Comparison of ENCODE assay signal across 8 cellular contexts in genomic region chr4:212438-213174, GRCh38.
DNase-seq lines count a peak whose midpoint lies in the region; ATAC-seq and TF ChIP-seq lines count a peak whose summit lies in the region.

No MANE protein-coding gene starts in this region.

- peak overlapping the region; percentile 61 to 71 for H3K4me3 ChIP-seq in cardiac fibroblast (replicated peaks in 1 of 2; ENCODE audit: low read depth in 2 of 2, low read length in 2 of 2)
- H3K4me3 ChIP-seq in iPS-20b (ENCODE audit: low read length): peak overlapping the region; percentile 70; the same call in 1 of the 2 replicates

- H3K9ac ChIP-seq in iPS-20b (ENCODE audit: low read depth, low read length): peak overlapping the region; percentile 66; the same call in 1 of the 2 replicates

- no peaks in the 10 kb centered on the region for H3K36me3 ChIP-seq in iPS-20b (ENCODE audit: insufficient read depth, low read depth, low read length)

- no peaks in the 10 kb centered on the region for H3K4me1 ChIP-seq in iPS-20b (ENCODE audit: insufficient read depth, low read length)

- peaks cover 74% of the 10 kb centered on the region for H3K9me3 ChIP-seq in iPS-20b (ENCODE audit: insufficient read depth, low read depth, low read length)

- no peak overlapping the region for H3K27ac ChIP-seq in iPS-20b (ENCODE audit: low read length)

- DNase-seq in cardiac fibroblast (ENCODE audit: low read depth in 2 of 2) (peak; percentile 83 to 92), retina (peak; percentile 90), NCI-H2081 treated with DMSO at 0.1 percent for 48 hours (lab: John Stamatoyannopoulos, UW) (no peak), HCEC 1CT (no peak), DMS153 (lab: John Stamatoyannopoulos, UW) (no peak)

- TF ChIP-seq CTCF in cardiac fibroblast (IDR thresholded peaks at IDR 0.05; ENCODE audit: low read depth, low read length): no peak

- peak; percentile 68 for ATAC-seq in HG03342 (IDR thresholded peaks at IDR 0.05; ENCODE audit: unreplicated experiment)
- no peak for ATAC-seq in GM21381 (IDR thresholded peaks at IDR 0.05; ENCODE audit: unreplicated experiment)

- no peaks in the 10 kb centered on the region for H3K27me3 ChIP-seq in iPS-20b (ENCODE audit: insufficient read depth, low read length)

Comparison
In these comparisons a context has a peak if more than half of its experiments do, and no peak if none do; other contexts are left out.
1. DNase-seq: peak in cardiac fibroblast (2 of 2) and retina (single experiment); none in NCI-H2081 treated with DMSO at 0.1 percent for 48 hours (single experiment), HCEC 1CT (single experiment) and DMS153 (single experiment).